In genomic region chr14:67547224-67547780, GRCh38 we compare ENCODE assay signal across 15 cellular contexts. TPM values are rescaled to one million over a fixed set of nuclear protein-coding genes. Genes with fewer than 3 reads are reported as not detected.
A peak's percentile ranks its signal among the peaks of the same experiment; 100 is the strongest.
DNase-seq lines count a peak whose midpoint lies in the region; ATAC-seq and TF ChIP-seq lines count a peak whose summit lies in the region.
"Had no signal": no experiment of that assay in that cellular context is flagged by ENCODE, and none has a peak within 500 bp of the region (broad histone marks: within the 10 kb centered on the region; RNA-seq: fewer than 3 reads in every experiment).

No MANE protein-coding gene starts in this region.

- peak overlapping the region; percentile 67 for H3K27ac ChIP-seq in VCaP
- H3K27ac ChIP-seq in substantia nigra (ENCODE audit: low read depth, low read length, poor library complexity, severe bottlenecking) = peak overlapping the region; percentile 71
- H3K27ac ChIP-seq: 22Rv1 had no signal

- ATAC-seq in esophagus mucosa = peak; percentile 51

- DNase-seq in NCI-H82 (lab: John Stamatoyannopoulos, UW) (peak; percentile 72), NCI-H82 treated with DMSO at 0.1 percent for 48 hours (lab: John Stamatoyannopoulos, UW; ENCODE audit: unreplicated experiment) (no peak), substantia nigra (lab: John Stamatoyannopoulos, UW) (no peak), NCI-H1105 (lab: John Stamatoyannopoulos, UW) (no peak), NCI-H1417 treated with DMSO at 0.1 percent for 48 hours (lab: John Stamatoyannopoulos, UW) (no peak)
- no peak for DNase-seq in stimulated activated naive CD4-positive, alpha-beta T cell (lab: John Stamatoyannopoulos, UW)
- DNase-seq: CD8-positive, alpha-beta memory T cell; IMR-90; NCI-H146; NCI-H2107; NCI-H774; SHP77 had no signal

- TF ChIP-seq CTCF in VCaP (conservative IDR thresholded peaks at IDR 0.05) = no peak

RNA-seq across cellular contexts. Expression of gene PLEKHH1, which starts 14.2 kb away (rescaled TPM):
- 4.5 TPM for total RNA-seq in esophagus mucosa

RNA-seq across cellular contexts. Expression of gene PIGH, which starts 52.8 kb away (rescaled TPM):
- 13.1 TPM for total RNA-seq in esophagus mucosa

RNA-seq across cellular contexts. Expression of gene TMEM229B, which starts 58.8 kb away (rescaled TPM):
- 0.80 TPM for total RNA-seq in esophagus mucosa
